ENCODE assay signal across 8 cellular contexts in genomic region chr14:68785817-68786490, GRCh38. TPM values are rescaled to one million over a fixed set of nuclear protein-coding genes. Genes with fewer than 3 reads are reported as not detected.
DNase-seq lines count a peak whose midpoint lies in the region; ATAC-seq, FAIRE-seq and TF ChIP-seq lines count a peak whose summit lies in the region.

No MANE protein-coding gene starts in this region.

- no peak overlapping the region for H3K9ac ChIP-seq in astrocyte (ENCODE audit: low read length)

- DNase-seq in activated effector memory CD4-positive, alpha-beta T cell treated with anti-CD3 and anti-CD28 coated beads, Interleukin-2, amount 50 U/mL, for 16 hours: peak; percentile 78
- DNase-seq in activated effector memory CD4-positive, alpha-beta T cell treated with Interleukin-2 at 50 U/mL for 16 hours: no peak
- peak; percentile 66 for DNase-seq in astrocyte (ENCODE audit: low read depth)
- DNase-seq in kidney glomerular epithelial cell (lab: John Stamatoyannopoulos, UW): peak; percentile 71
- no peak for DNase-seq in D721Med (ENCODE audit: insufficient read length, low spot score)
- DNase-seq in NOMO-1 treated with dmso at 0.1 percent for 144 hours (lab: John Stamatoyannopoulos, UW; ENCODE audit: unreplicated experiment): no peak

- peaks cover 39% of the 10 kb centered on the region for H3K4me1 Mint-ChIP-seq in astrocyte (ENCODE audit: low read depth, unreplicated experiment)
- peaks cover 87% of the 10 kb centered on the region for H3K4me1 Mint-ChIP-seq in stimulated activated naive CD8-positive, alpha-beta T cell treated with anti-CD3 and anti-CD28 coated beads, Interleukin-15, Interleukin-2, amounts not matched to agents 100 ng/mL and 50 ng/mL, for 24 hours (ENCODE audit: low read depth)

- H3K9me3 ChIP-seq in astrocyte (ENCODE audit: insufficient read depth, low read depth, low read length): no peaks in the 10 kb centered on the region

- no peaks in the 10 kb centered on the region for H3K27me3 Mint-ChIP-seq in astrocyte (ENCODE audit: low read depth, unreplicated experiment)
- H3K27me3 Mint-ChIP-seq in stimulated activated naive CD8-positive, alpha-beta T cell treated with anti-CD3 and anti-CD28 coated beads, Interleukin-15, Interleukin-2, amounts not matched to agents 100 ng/mL and 50 ng/mL, for 24 hours: no peaks in the 10 kb centered on the region

- peaks cover 12% of the 10 kb centered on the region for H3K36me3 ChIP-seq in astrocyte (ENCODE audit: insufficient read depth, low read length)

- H3K27ac ChIP-seq in astrocyte (ENCODE audit: low read depth, low read length): peak overlapping the region; percentile 84

- H3K9me3 Mint-ChIP-seq in astrocyte (ENCODE audit: unreplicated experiment): peaks cover 2% of the 10 kb centered on the region
- H3K9me3 Mint-ChIP-seq in stimulated activated naive CD8-positive, alpha-beta T cell treated with anti-CD3 and anti-CD28 coated beads, Interleukin-15, Interleukin-2, amounts not matched to agents 100 ng/mL and 50 ng/mL, for 24 hours: no peaks in the 10 kb centered on the region

- ATAC-seq in HG02571 (IDR thresholded peaks at IDR 0.05; ENCODE audit: unreplicated experiment): no peak

- peaks cover 29% of the 10 kb centered on the region for H3K79me2 ChIP-seq in astrocyte (ENCODE audit: insufficient read depth, low read length)

- H3K4me3 ChIP-seq in astrocyte (ENCODE audit: insufficient read depth, low read depth, low read length): no peak overlapping the region

- no peak overlapping the region for H2AFZ ChIP-seq in astrocyte (ENCODE audit: low read depth, low read length)

- FAIRE-seq in astrocyte (lab: Jason Lieb, UNC) (no peak), D721Med (lab: Jason Lieb, UNC) (no peak)

- H3K4me1 ChIP-seq in astrocyte (ENCODE audit: insufficient read depth, low read length): peaks cover 55% of the 10 kb centered on the region

- peak overlapping the region; percentile 75 for H3K27ac Mint-ChIP-seq in astrocyte (ENCODE audit: unreplicated experiment)
- peak overlapping the region; percentile 82 for H3K27ac Mint-ChIP-seq in stimulated activated naive CD8-positive, alpha-beta T cell treated with anti-CD3 and anti-CD28 coated beads, Interleukin-15, Interleukin-2, amounts not matched to agents 100 ng/mL and 50 ng/mL, for 24 hours

- no peak overlapping the region for H3K4me3 Mint-ChIP-seq in astrocyte (ENCODE audit: unreplicated experiment)
- no peak overlapping the region for H3K4me3 Mint-ChIP-seq in stimulated activated naive CD8-positive, alpha-beta T cell treated with anti-CD3 and anti-CD28 coated beads, Interleukin-15, Interleukin-2, amounts not matched to agents 100 ng/mL and 50 ng/mL, for 24 hours

- no peaks in the 10 kb centered on the region for H3K27me3 ChIP-seq in astrocyte (ENCODE audit: insufficient read depth, low read length)

- peaks cover 12% of the 10 kb centered on the region for H3K36me3 Mint-ChIP-seq in astrocyte (ENCODE audit: low read depth, unreplicated experiment)
- peaks cover 51% of the 10 kb centered on the region for H3K36me3 Mint-ChIP-seq in stimulated activated naive CD8-positive, alpha-beta T cell treated with anti-CD3 and anti-CD28 coated beads, Interleukin-15, Interleukin-2, amounts not matched to agents 100 ng/mL and 50 ng/mL, for 24 hours (ENCODE audit: low read depth)

- H4K20me1 ChIP-seq in astrocyte (ENCODE audit: insufficient read depth, low read length): peaks cover 25% of the 10 kb centered on the region

- no peak for TF ChIP-seq CTCF in astrocyte (IDR thresholded peaks at IDR 0.05; ENCODE audit: insufficient read depth, low read depth, low read length)
- TF ChIP-seq CTCF in D721Med (IDR thresholded peaks at IDR 0.05; ENCODE audit: insufficient read depth, missing control alignments): no peak

- no peak overlapping the region for H3K4me2 ChIP-seq in astrocyte (ENCODE audit: low read length)

RNA-seq across cellular contexts. Expression of gene ZFP36L1, which starts 6.9 kb away (rescaled TPM):
- 210 and 219 TPM in 2 replicates for total RNA-seq in astrocyte

Comparison
In these comparisons a context has a peak if more than half of its experiments do, and no peak if none do; other contexts are left out.
1. DNase-seq: peak in activated effector memory CD4-positive, alpha-beta T cell treated with anti-CD3 and anti-CD28 coated beads, Interleukin-2, amount 50 U/mL, for 16 hours (single experiment), astrocyte (single experiment) and kidney glomerular epithelial cell (single experiment); none in activated effector memory CD4-positive, alpha-beta T cell treated with Interleukin-2 at 50 U/mL for 16 hours (single experiment), D721Med (single experiment) and NOMO-1 treated with dmso at 0.1 percent for 144 hours (single experiment).